ENCODE assay signal across 1 cellular context in genomic region chr12:123092866-123093265, GRCh38.
TF ChIP-seq lines count a peak whose summit lies in the region.

No MANE protein-coding gene starts in this region.

TF ChIP-seq in HepG2, 621 proteins besides CTCF, POLR2A, EP300 and RAD21 (continued from another document):
- TF ChIP-seq ZBTB44 (CRISPR knock-in tag; IDR thresholded peaks at IDR 0.05) = no peak
- no peak for TF ChIP-seq ZNF549 (CRISPR knock-in tag; IDR thresholded peaks at IDR 0.05)
- TF ChIP-seq ZNF138 (CRISPR knock-in tag; IDR thresholded peaks at IDR 0.05; ENCODE audit: low read depth) = no peak
- TF ChIP-seq CBX5 (CRISPR knock-in tag; IDR thresholded peaks at IDR 0.05; ENCODE audit: borderline replicate concordance) = no peak
- no peak for TF ChIP-seq REST (IDR thresholded peaks at IDR 0.05; ENCODE audit: borderline replicate concordance in 1 of 2, low read depth in 1 of 2, low read length in 2 of 2)
- no peak for TF ChIP-seq ELK4 (CRISPR knock-in tag; IDR thresholded peaks at IDR 0.05; ENCODE audit: borderline replicate concordance)
- TF ChIP-seq NCOA5 (CRISPR knock-in tag; IDR thresholded peaks at IDR 0.05) = no peak
- TF ChIP-seq ZNF230 (CRISPR knock-in tag; IDR thresholded peaks at IDR 0.05) = no peak
- TF ChIP-seq HNRNPL (IDR thresholded peaks at IDR 0.05; ENCODE audit: low read depth, low read length) = no peak
